In genomic region chr15:25556136-25556535, GRCh38 we compare ENCODE assay signal across 28 cellular contexts.
"Had no signal": no experiment of that assay in that cellular context is flagged by ENCODE, and none has a peak within 500 bp of the region (broad histone marks: within the 10 kb centered on the region; RNA-seq: fewer than 3 reads in every experiment).

No MANE protein-coding gene starts in this region.

- H3K4me3 Mint-ChIP-seq: activated B cell treated with CpG ODN at 0.5 μM for 24 hours; activated CD8-positive, alpha-beta T cell treated with anti-CD3 and anti-CD28 coated beads for 36 hours; activated naive CD4-positive, alpha-beta T cell treated with anti-CD3 and anti-CD28 coated beads for 36 hours; activated naive CD4-positive, alpha-beta T cell treated with anti-CD3 and anti-CD28 coated beads, Interleukin-2, amount 50 U/mL, for 24 hours; activated naive CD8-positive, alpha-beta T cell treated with anti-CD3 and anti-CD28 coated beads for 36 hours; activated naive CD8-positive, alpha-beta T cell treated with anti-CD3 and anti-CD28 coated beads, Interleukin-2, amount 50 U/mL, for 24 hours; activated T-helper 1 cell treated with anti-CD3 and anti-CD28 coated beads, Interleukin-12 subunit alpha, Interleukin-12 subunit beta, Interleukin-2, Interleukin-4 antibody, amounts not matched to agents 30 ng/mL and 10 ng/mL and 1 ng/mL, durations not matched to agents 14 hours and 24 hours and 36 hours had no signal

- H3K36me3 ChIP-seq: adrenal gland had no signal

- H3K9me3 ChIP-seq: adrenal gland, body of pancreas had no signal

- H3K4me1 Mint-ChIP-seq: activated B cell treated with CpG ODN at 0.5 μM for 24 hours; activated naive CD4-positive, alpha-beta T cell treated with anti-CD3 and anti-CD28 coated beads, Interleukin-2, amount 50 U/mL, for 24 hours; activated naive CD8-positive, alpha-beta T cell treated with anti-CD3 and anti-CD28 coated beads for 36 hours; activated naive CD8-positive, alpha-beta T cell treated with anti-CD3 and anti-CD28 coated beads, Interleukin-2, amount 50 U/mL, for 24 hours had no signal

- H3K4me3 ChIP-seq: adrenal gland, body of pancreas had no signal

- H3K9me3 Mint-ChIP-seq: activated naive CD4-positive, alpha-beta T cell treated with anti-CD3 and anti-CD28 coated beads for 36 hours; activated naive CD4-positive, alpha-beta T cell treated with anti-CD3 and anti-CD28 coated beads, Interleukin-2, amount 50 U/mL, for 24 hours; activated naive CD8-positive, alpha-beta T cell treated with anti-CD3 and anti-CD28 coated beads for 36 hours; activated naive CD8-positive, alpha-beta T cell treated with anti-CD3 and anti-CD28 coated beads, Interleukin-2, amount 50 U/mL, for 24 hours; activated T-helper 1 cell treated with anti-CD3 and anti-CD28 coated beads, Interleukin-12 subunit alpha, Interleukin-12 subunit beta, Interleukin-2, Interleukin-4 antibody, amounts not matched to agents 30 ng/mL and 10 ng/mL and 1 ng/mL, durations not matched to agents 14 hours and 24 hours and 36 hours; activated T-helper 2 cell treated with anti-CD3 and anti-CD28 coated beads, Interferon-gamma antibody, Interleukin-2, Interleukin-4, amounts not matched to agents 10 μg/mL and 5 μg/mL and 100 μg/mL, durations not matched to agents 14 hours and 24 hours and 36 hours had no signal

- H3K27me3 ChIP-seq: adrenal gland, body of pancreas had no signal

- DNase-seq: activated B cell treated with CpG ODN at 0.5 μM for 24 hours; activated CD4-positive, alpha-beta T cell treated with anti-CD3 and anti-CD28 coated beads for 48 hours; activated CD4-positive, alpha-beta T cell treated with anti-CD3 and anti-CD28 coated beads, Interleukin-2, amount 50 U/mL, for 1 hour; activated CD4-positive, alpha-beta T cell treated with anti-CD3 and anti-CD28 coated beads, Interleukin-2, amount 50 U/mL, for 48 hours; activated CD8-positive, alpha-beta memory T cell treated with anti-CD3 and anti-CD28 coated beads for 24 hours; activated CD8-positive, alpha-beta T cell treated with anti-CD3 and anti-CD28 coated beads for 36 hours; activated effector memory CD4-positive, alpha-beta T cell treated with anti-CD3 and anti-CD28 coated beads, Interleukin-2, amount 50 U/mL, for 16 hours; activated naive CD4-positive, alpha-beta T cell treated with anti-CD3 and anti-CD28 coated beads for 36 hours; activated naive CD8-positive, alpha-beta T cell treated with anti-CD3 and anti-CD28 coated beads for 36 hours; activated naive CD8-positive, alpha-beta T cell treated with anti-CD3 and anti-CD28 coated beads, Interleukin-2, amount 50 U/mL, for 24 hours; activated T-cell treated with anti-CD3 and anti-CD28 coated beads, Interleukin-2, amount 50 U/mL, for 1 hour; activated T-cell treated with anti-CD3 and anti-CD28 coated beads, Interleukin-2, amount 50 U/mL, for 48 hours; adrenal gland; amygdala; aorta; body of pancreas; caudate nucleus; effector CD8-positive, alpha-beta T cell; foreskin fibroblast; head of caudate nucleus; hippocampal formation; T-helper 2 cell had no signal

- H3K27ac ChIP-seq: adrenal gland, body of pancreas, epithelial cell of prostate, VCaP had no signal

- ATAC-seq: activated CD4-positive, CD25-positive, alpha-beta regulatory T cell treated with anti-CD3 and anti-CD28 coated beads, Interleukin-2, amount 50 U/mL, for 24 hours; activated CD8-positive, alpha-beta T cell treated with anti-CD3 and anti-CD28 coated beads for 36 hours; activated naive CD8-positive, alpha-beta T cell treated with anti-CD3 and anti-CD28 coated beads, Interleukin-2, amount 50 U/mL, for 24 hours; body of pancreas had no signal

- H3K27me3 Mint-ChIP-seq: activated B cell treated with CpG ODN at 0.5 μM for 24 hours; activated naive CD8-positive, alpha-beta T cell treated with anti-CD3 and anti-CD28 coated beads for 36 hours; activated naive CD8-positive, alpha-beta T cell treated with anti-CD3 and anti-CD28 coated beads, Interleukin-2, amount 50 U/mL, for 24 hours had no signal

- H3K36me3 Mint-ChIP-seq: activated naive CD4-positive, alpha-beta T cell treated with anti-CD3 and anti-CD28 coated beads, Interleukin-2, amount 50 U/mL, for 24 hours; activated naive CD8-positive, alpha-beta T cell treated with anti-CD3 and anti-CD28 coated beads for 36 hours had no signal

- H3K27ac Mint-ChIP-seq: activated B cell treated with CpG ODN at 0.5 μM for 24 hours; activated CD8-positive, alpha-beta T cell treated with anti-CD3 and anti-CD28 coated beads for 36 hours; activated naive CD4-positive, alpha-beta T cell treated with anti-CD3 and anti-CD28 coated beads for 36 hours; activated naive CD4-positive, alpha-beta T cell treated with anti-CD3 and anti-CD28 coated beads, Interleukin-2, amount 50 U/mL, for 24 hours; activated naive CD8-positive, alpha-beta T cell treated with anti-CD3 and anti-CD28 coated beads for 36 hours; activated naive CD8-positive, alpha-beta T cell treated with anti-CD3 and anti-CD28 coated beads, Interleukin-2, amount 50 U/mL, for 24 hours; activated T-helper 1 cell treated with anti-CD3 and anti-CD28 coated beads, Interleukin-12 subunit alpha, Interleukin-12 subunit beta, Interleukin-2, Interleukin-4 antibody, amounts not matched to agents 30 ng/mL and 10 ng/mL and 1 ng/mL, durations not matched to agents 14 hours and 24 hours and 36 hours; activated T-helper 2 cell treated with anti-CD3 and anti-CD28 coated beads, Interferon-gamma antibody, Interleukin-2, Interleukin-4, amounts not matched to agents 10 μg/mL and 5 μg/mL and 100 μg/mL, durations not matched to agents 14 hours and 24 hours and 36 hours had no signal

- H3K4me1 ChIP-seq: adrenal gland, body of pancreas had no signal
